ENCODE assay signal across 9 cellular contexts in the genomic region with DNA sequence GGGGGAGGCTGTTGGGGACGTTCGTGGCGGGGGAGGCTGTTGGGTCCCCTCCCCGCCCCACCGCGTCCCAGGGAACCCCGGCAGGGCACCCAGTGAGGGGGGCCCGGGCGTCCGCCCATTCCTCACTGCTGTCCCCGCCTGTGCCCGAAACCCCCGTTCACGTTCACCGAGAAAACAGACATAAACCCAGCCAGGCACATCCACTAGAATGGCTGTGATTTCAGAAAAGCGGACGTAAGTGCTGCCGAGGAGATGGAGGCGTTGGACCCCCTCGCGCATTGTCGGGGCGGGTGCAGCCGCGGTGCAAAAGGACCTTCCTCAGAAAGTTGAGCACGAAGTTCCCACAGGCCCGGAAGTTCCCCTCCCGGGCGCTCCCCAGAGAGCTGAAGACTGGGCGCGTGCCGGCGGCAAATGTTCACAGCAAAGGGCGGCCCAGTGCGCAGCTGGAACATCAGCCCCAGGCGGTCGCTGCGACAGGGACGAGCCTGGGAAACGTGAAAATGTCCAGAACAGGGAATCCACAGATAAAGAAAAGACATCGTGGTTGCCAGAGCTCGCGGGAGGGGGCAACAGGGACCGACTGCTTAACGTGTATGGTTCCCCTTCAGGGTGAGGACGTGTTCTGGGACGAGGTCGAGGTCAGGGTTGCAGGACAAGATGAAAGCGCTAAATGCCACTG. TPM values are rescaled to one million over a fixed set of nuclear protein-coding genes. Genes with fewer than 3 reads are reported as not detected.
DNase-seq lines count a peak whose midpoint lies in the region; ATAC-seq, FAIRE-seq and TF ChIP-seq lines count a peak whose summit lies in the region.
"Had no signal": no experiment of that assay in that cellular context is flagged by ENCODE, and none has a peak within 500 bp of the region (broad histone marks: within the 10 kb centered on the region; RNA-seq: fewer than 3 reads in every experiment).

No MANE protein-coding gene starts in this region.

- H3K4me2 ChIP-seq in PC-9: peak overlapping the region; percentile 79
- H3K4me2 ChIP-seq in H1 (ENCODE audit: insufficient read depth in 1 of 2, low read depth in 2 of 2, low read length in 2 of 2): peak overlapping the region; percentile 59 to 99; a peak in 3 of 4 replicates

- peaks cover 14% of the 10 kb centered on the region for H3K4me1 ChIP-seq in PC-9 (replicated peaks; ENCODE audit: insufficient read depth)
- peaks cover 0 to 5% (median 2%) of the 10 kb centered on the region in 4 experiments; a peak in 4 of 7 replicates for H3K4me1 ChIP-seq in H1 (replicated peaks in 1 of 4; ENCODE audit: control insufficient read depth in 3 of 4, insufficient read depth in 4 of 4, low read length in 3 of 4)

- no peaks in the 10 kb centered on the region for H3K9me3 Mint-ChIP-seq in natural killer cell treated with Interleukin-12 subunit alpha and Interleukin-12 subunit beta and Interleukin-15 and Interleukin-18, amount 100 ng/mL, for 72 hours

- no peak overlapping the region for H4K5ac ChIP-seq in H1 (ENCODE audit: insufficient read length, low read depth, low read length)

- peak; percentile 10 for DNase-seq in NOMO-1 treated with DMSO at 0.1 percent for 48 hours (lab: John Stamatoyannopoulos, UW; ENCODE audit: unreplicated experiment)
- DNase-seq in NOMO-1 treated with dmso at 0.1 percent for 144 hours (lab: John Stamatoyannopoulos, UW; ENCODE audit: unreplicated experiment): no peak
- DNase-seq in PC-9: no peak
- DNase-seq in H1 (ENCODE audit: low read depth in 1 of 2, low spot score in 2 of 2): peak in 1 of 2 experiments; percentile 65
- no peak for DNase-seq in natural killer cell treated with Interleukin-12 subunit alpha and Interleukin-12 subunit beta and Interleukin-15 and Interleukin-18, amount 100 ng/mL, for 72 hours (ENCODE audit: low spot score)
- no peak for DNase-seq in SIG-M5 treated with dmso at 0.1 percent for 504 hours (lab: John Stamatoyannopoulos, UW; ENCODE audit: unreplicated experiment)

- TF ChIP-seq CTCF in PC-9 (conservative IDR thresholded peaks at IDR 0.05) (no peak), H1 (IDR thresholded peaks at IDR 0.05; ENCODE audit: control extremely low read depth in 1 of 3, insufficient read depth in 1 of 3, low read depth in 1 of 3, low read length in 3 of 3) (no peak)

- no peak for TF ChIP-seq RAD21 in H1 (IDR thresholded peaks at IDR 0.05 in 1 of 2, conservative IDR thresholded peaks at IDR 0.05 in 1 of 2; ENCODE audit: low read depth in 2 of 2, low read length in 2 of 2)

- no peak overlapping the region for H3K56ac ChIP-seq in H1 (replicated peaks; ENCODE audit: insufficient read length, low read depth, low read length)

- ATAC-seq in natural killer cell treated with Interleukin-12 subunit alpha and Interleukin-12 subunit beta and Interleukin-15 and Interleukin-18, amount 100 ng/mL, for 72 hours: peak in 1 of 2 donors; percentile 11
- no peak for ATAC-seq in GM19023 (IDR thresholded peaks at IDR 0.05; ENCODE audit: unreplicated experiment)
- ATAC-seq in GM18502 (IDR thresholded peaks at IDR 0.05; ENCODE audit: poor library complexity, unreplicated experiment): no peak

- no peak for TF ChIP-seq POLR2A in H1 (IDR thresholded peaks at IDR 0.05; ENCODE audit: control extremely low read depth in 1 of 2, low read depth in 2 of 2, low read length in 2 of 2)

- no peak for TF ChIP-seq EP300 in H1 (IDR thresholded peaks at IDR 0.05; ENCODE audit: borderline replicate concordance in 1 of 2, low read depth in 2 of 2, low read length in 2 of 2)

- no peaks in the 10 kb centered on the region for H4K20me1 ChIP-seq in PC-9 (ENCODE audit: insufficient read depth)
- peaks cover 2 to 3% of the 10 kb centered on the region in 2 experiments for H4K20me1 ChIP-seq in H1 (replicated peaks in 1 of 2; ENCODE audit: control insufficient read depth in 1 of 2, insufficient read depth in 2 of 2, low read length in 2 of 2)

- H3K4me3 ChIP-seq in PC-9: peak overlapping the region; percentile 40; the same call in 1 of the 2 replicates
- H3K4me3 ChIP-seq in H1 (ENCODE audit: extremely low read depth in 1 of 4, insufficient read depth in 2 of 4, low read depth in 3 of 4, low read length in 4 of 4): peak overlapping the region; percentile 28 to 64 (median 54)

- H3K36me3 ChIP-seq in PC-9 (ENCODE audit: low read depth) (no peaks in the 10 kb centered on the region), H1 (ENCODE audit: control insufficient read depth in 2 of 4, insufficient read depth in 4 of 4, low read length in 3 of 4) (no peaks in the 10 kb centered on the region)

- no peak overlapping the region for H3K14ac ChIP-seq in H1 (ENCODE audit: insufficient read length)

- no peaks in the 10 kb centered on the region for H3K36me3 Mint-ChIP-seq in natural killer cell treated with Interleukin-12 subunit alpha and Interleukin-12 subunit beta and Interleukin-15 and Interleukin-18, amount 100 ng/mL, for 72 hours

- H3K4me3 Mint-ChIP-seq in natural killer cell treated with Interleukin-12 subunit alpha and Interleukin-12 subunit beta and Interleukin-15 and Interleukin-18, amount 100 ng/mL, for 72 hours: peak overlapping the region; percentile 54

- H2AFZ ChIP-seq in PC-9 (no peak overlapping the region), H1 (ENCODE audit: low read length) (peak overlapping the region; percentile 82; the same call in 1 of the 2 replicates)

- H3K9me3 ChIP-seq in PC-9 (ENCODE audit: insufficient read depth, low read depth): no peaks in the 10 kb centered on the region
- H3K9me3 ChIP-seq in H1 (ENCODE audit: insufficient read depth in 2 of 2, low read depth in 1 of 2, low read length in 1 of 2): no peaks in the 10 kb centered on the region

- peaks cover 22% of the 10 kb centered on the region for H3F3A ChIP-seq in PC-9 (ENCODE audit: insufficient read depth, low read depth)

- peak overlapping the region; percentile 76 for H4K91ac ChIP-seq in H1 (replicated peaks; ENCODE audit: insufficient read length, low read length)

- H3K23ac ChIP-seq in H1 (ENCODE audit: insufficient read length): no peak overlapping the region

- H3K27me3 Mint-ChIP-seq in natural killer cell treated with Interleukin-12 subunit alpha and Interleukin-12 subunit beta and Interleukin-15 and Interleukin-18, amount 100 ng/mL, for 72 hours: peaks cover 13 to 17% of the 10 kb centered on the region in 2 donors

- CTCF ChIA-PET in PC-9 (lab: Charles Lee): interaction anchor here (0.6 to 1.0 kb wide), 6 partner anchors 15 to 326 kb away, joined by 3 to 17 read pairs (median 6); no protein-coding TSS in a partner anchor
- CTCF ChIA-PET in H1 (lab: Charles Lee; ENCODE audit: partially characterized antibody): interaction anchor here (0.6 to 4.1 kb wide), 24 partner anchors 9 to 176 kb away, joined by 3 to 20 read pairs (median 4); a partner anchor contains a TSS

- H2BK20ac ChIP-seq in H1 (ENCODE audit: low read length): no peak overlapping the region

- no peak overlapping the region for H2AK5ac ChIP-seq in H1 (ENCODE audit: low read depth, low read length)

- no peak overlapping the region for H2BK12ac ChIP-seq in H1 (ENCODE audit: low read depth, low read length)

- intact Hi-C loops in PC-9 (cut with micrococcal nuclease; ENCODE audit: unreplicated experiment): loop anchor here (2.0 kb wide), 1 partner anchor 72 kb away; no protein-coding TSS in a partner anchor

- H3K27me3 ChIP-seq in PC-9 (ENCODE audit: insufficient read depth, low read depth) (peaks cover 2% of the 10 kb centered on the region; the same call in 1 of the 2 replicates), H1 (replicated peaks in 1 of 4; ENCODE audit: control insufficient read depth in 3 of 4, extremely low read depth in 1 of 4, insufficient read depth in 3 of 4, low read length in 3 of 4) (peaks cover 24 to 44% (median 36%) of the 10 kb centered on the region in 4 experiments)

- peaks cover 2 to 4% of the 10 kb centered on the region in 2 donors for H3K4me1 Mint-ChIP-seq in natural killer cell treated with Interleukin-12 subunit alpha and Interleukin-12 subunit beta and Interleukin-15 and Interleukin-18, amount 100 ng/mL, for 72 hours (ENCODE audit: low read depth in 2 of 2)

- H4K8ac ChIP-seq in H1 (ENCODE audit: extremely low read depth, insufficient read depth, low read length): peak overlapping the region; percentile 72; the same call in 1 of the 2 replicates

- POLR2A ChIA-PET in PC-9 (lab: Charles Lee; ENCODE audit: unreplicated experiment): no interaction called here
- POLR2A ChIA-PET in H1 (lab: Charles Lee; ENCODE audit: partially characterized antibody): interaction anchor here (0.7 to 3.4 kb wide), 10 partner anchors 10 to 128 kb away, joined by 3 to 9 read pairs (median 3); no protein-coding TSS in a partner anchor

- no peaks in the 10 kb centered on the region for H3K79me2 ChIP-seq in PC-9 (ENCODE audit: low read depth)
- no peaks in the 10 kb centered on the region for H3K79me2 ChIP-seq in H1 (ENCODE audit: control insufficient read depth in 1 of 2, insufficient read depth in 2 of 2, low read length in 2 of 2)

- H3K79me1 ChIP-seq in H1 (ENCODE audit: low read depth, low read length): no peaks in the 10 kb centered on the region

- H3K4ac ChIP-seq in H1 (replicated peaks; ENCODE audit: insufficient read length, low read depth, low read length): no peak overlapping the region

- peak overlapping the region; percentile 65; the same call in 1 of the 2 replicates for H3K18ac ChIP-seq in H1 (ENCODE audit: extremely low read depth, low read length)

- H3K27ac ChIP-seq in PC-9: no peak overlapping the region
- no peak overlapping the region for H3K27ac ChIP-seq in H1 (ENCODE audit: low read depth, low read length)

- no peaks in the 10 kb centered on the region for H3K9me2 ChIP-seq in PC-9 (ENCODE audit: insufficient read depth)

- H3K23me2 ChIP-seq in H1 (ENCODE audit: low read depth, low read length): peaks cover 2% of the 10 kb centered on the region; the same call in 1 of the 2 replicates

- 0 out of 2 replicates have a peak overlapping the region, but pooled peaks have one; percentile 46 for H2BK15ac ChIP-seq in H1 (ENCODE audit: low read length)

- no peak overlapping the region for H3K27ac Mint-ChIP-seq in natural killer cell treated with Interleukin-12 subunit alpha and Interleukin-12 subunit beta and Interleukin-15 and Interleukin-18, amount 100 ng/mL, for 72 hours

- peak overlapping the region in 3 of 4 experiments; percentile 29 to 42 (median 36); a peak in 2 of 7 replicates for H3K9ac ChIP-seq in H1 (replicated peaks in 1 of 4; ENCODE audit: extremely low read depth in 1 of 4, low read depth in 3 of 4, low read length in 3 of 4)

- H2BK120ac ChIP-seq in H1 (replicated peaks; ENCODE audit: low read depth, low read length): no peak overlapping the region

- H2BK5ac ChIP-seq in H1 (ENCODE audit: low read depth, low read length): no peak overlapping the region; the same call in 1 of the 2 replicates

- TSS peak; percentile 29 for BruUV-seq in PC-9 (replicated peaks; lab: Mats Ljungman, UMichigan)

- FAIRE-seq in H1 (lab: Jason Lieb, UNC): no peak
- FAIRE-seq: G401.6 had no signal

- 11% methylated on average over 47 of the region's 49 CpGs; no CpG with 5 or more reads in 1 of the 2 experiments for WGBS in H1 (ENCODE audit: extremely low coverage in 1 of 2, insufficient coverage in 1 of 2, insufficient read length in 1 of 2, insufficient replicate concordance in 2 of 2, low coverage in 1 of 2, low lambda C conversion rate in 2 of 2, missing lambda C conversion rate in 1 of 2), 2 experiments

RNA-seq across cellular contexts. Expression of a gene that starts 18.5 kb away (rescaled TPM):
- 0.59 and 2.2 TPM in 2 replicates for total RNA-seq in PC-9 (2021)
- total RNA-seq in H1 (2021; fragmentation: NEBNext Ultra II Directional; extraction: Animal tissue kit (Norgen Biotek cat#: 25700)): 0.25 and 0.30 TPM in 2 replicates
- polyA plus RNA-seq in H1 (2011; rRNA removed): 0.18 and 0.66 TPM in 2 replicates
- 0.74 TPM for polyA plus RNA-seq in H1 (2011; cell fraction: cytosol; rRNA removed)
- polyA plus RNA-seq in H1 (2011; cell fraction: nucleus; rRNA removed): 2.3 TPM
- polyA plus RNA-seq in H1 (2012, experiment 1 of 2): 0.13 to 0.43 TPM (median 0.25 TPM) in 3 of 4 replicates, not detected in the other
- polyA plus RNA-seq in H1 (2012, experiment 2 of 2): 1.7 TPM
- 0.06 TPM for polyA plus RNA-seq in H1 (2013, experiment 1 of 2)
- 0.06 TPM for polyA plus RNA-seq in H1 (2013, experiment 2 of 2)
- polyA minus RNA-seq in H1 (2011; rRNA and poly(A)+ RNA removed): 0.10 TPM in 1 of 2 replicates, not detected in the other
- polyA minus RNA-seq in H1 (2011; cell fraction: cytosol; rRNA and poly(A)+ RNA removed): 11.0 TPM
- 1.3 TPM for polyA minus RNA-seq in H1 (2011; cell fraction: nucleus; rRNA and poly(A)+ RNA removed)
- not detected for total RNA-seq in natural killer cell treated with Interleukin-12 subunit alpha and Interleukin-12 subunit beta and Interleukin-15 and Interleukin-18, amount 100 ng/mL, for 72 hours

RNA-seq across cellular contexts. Expression of a gene that starts 53.8 kb away (rescaled TPM):
- total RNA-seq in PC-9 (2021): 86.4 and 100 TPM in 2 replicates
- total RNA-seq in H1 (2021; fragmentation: NEBNext Ultra II Directional; extraction: Animal tissue kit (Norgen Biotek cat#: 25700)): 130 TPM in 2 replicates
- 74.7 and 115 TPM in 2 replicates for polyA plus RNA-seq in H1 (2011; rRNA removed)
- polyA plus RNA-seq in H1 (2011; cell fraction: cytosol; rRNA removed): 102 TPM
- polyA plus RNA-seq in H1 (2011; cell fraction: nucleus; rRNA removed): 134 TPM
- 82.3 to 121 TPM (median 117 TPM) in 4 replicates for polyA plus RNA-seq in H1 (2012, experiment 1 of 2)
- 111 TPM for polyA plus RNA-seq in H1 (2012, experiment 2 of 2)
- 70.9 TPM for polyA plus RNA-seq in H1 (2013, experiment 1 of 2)
- 66.0 TPM for polyA plus RNA-seq in H1 (2013, experiment 2 of 2)
- 83.7 and 85.6 TPM in 2 replicates for polyA minus RNA-seq in H1 (2011; rRNA and poly(A)+ RNA removed)
- polyA minus RNA-seq in H1 (2011; cell fraction: cytosol; rRNA and poly(A)+ RNA removed): 73.3 TPM
- polyA minus RNA-seq in H1 (2011; cell fraction: nucleus; rRNA and poly(A)+ RNA removed): 46.5 TPM
- total RNA-seq in natural killer cell treated with Interleukin-12 subunit alpha and Interleukin-12 subunit beta and Interleukin-15 and Interleukin-18, amount 100 ng/mL, for 72 hours: 100 to 1,000 TPM; 113 to 143 TPM

RNA-seq across cellular contexts. Expression of a gene that starts 55.2 kb away (rescaled TPM):
- total RNA-seq in PC-9 (2021): 16.8 and 22.7 TPM in 2 replicates
- 30.1 and 32.6 TPM in 2 replicates for total RNA-seq in H1 (2021; fragmentation: NEBNext Ultra II Directional; extraction: Animal tissue kit (Norgen Biotek cat#: 25700))
- polyA plus RNA-seq in H1 (2011; rRNA removed): 36.1 and 62.3 TPM in 2 replicates
- 40.0 TPM for polyA plus RNA-seq in H1 (2011; cell fraction: cytosol; rRNA removed)
- 508 TPM for polyA plus RNA-seq in H1 (2011; cell fraction: nucleus; rRNA removed)
- 23.1 to 39.3 TPM (median 34.1 TPM) in 4 replicates for polyA plus RNA-seq in H1 (2012, experiment 1 of 2)
- polyA plus RNA-seq in H1 (2012, experiment 2 of 2): 21.6 TPM
- 30.7 TPM for polyA plus RNA-seq in H1 (2013, experiment 1 of 2)
- 26.7 TPM for polyA plus RNA-seq in H1 (2013, experiment 2 of 2)
- polyA minus RNA-seq in H1 (2011; rRNA and poly(A)+ RNA removed): 5.8 and 7.8 TPM in 2 replicates
- polyA minus RNA-seq in H1 (2011; cell fraction: cytosol; rRNA and poly(A)+ RNA removed): 14.6 TPM
- polyA minus RNA-seq in H1 (2011; cell fraction: nucleus; rRNA and poly(A)+ RNA removed): 47.3 TPM
- 10 to 100 TPM; 19.0 to 27.9 TPM for total RNA-seq in natural killer cell treated with Interleukin-12 subunit alpha and Interleukin-12 subunit beta and Interleukin-15 and Interleukin-18, amount 100 ng/mL, for 72 hours
